15 cellular contexts compared by ENCODE assay signal in genomic region chr5:65105301-65105700, GRCh38.
DNase-seq lines count a peak whose midpoint lies in the region; ATAC-seq, FAIRE-seq and TF ChIP-seq lines count a peak whose summit lies in the region.
"Had no signal": no experiment of that assay in that cellular context is flagged by ENCODE, and none has a peak within 500 bp of the region (broad histone marks: within the 10 kb centered on the region; RNA-seq: fewer than 3 reads in every experiment).

No MANE protein-coding gene starts in this region.

- ATAC-seq in GM18907 (IDR thresholded peaks at IDR 0.05; ENCODE audit: unreplicated experiment) (peak; percentile 37), HG03342 (IDR thresholded peaks at IDR 0.05; ENCODE audit: unreplicated experiment) (peak; percentile 43), GM21737 (IDR thresholded peaks at IDR 0.05; ENCODE audit: unreplicated experiment) (no peak)
- ATAC-seq: left cardiac atrium, right lobe of liver had no signal

- H3K56ac ChIP-seq in mesendoderm (ENCODE audit: low read length), result no peak overlapping the region

- no peak overlapping the region for H3K23ac ChIP-seq in mesendoderm (ENCODE audit: low read length)

- DNase-seq in GM06990 (ENCODE audit: extremely low read depth, insufficient read length), result peak; percentile 36
- no peak for DNase-seq in mesendoderm
- DNase-seq in cortex of kidney (lab: John Stamatoyannopoulos, UW), result no peak
- DNase-seq in RCC 7860 (ENCODE audit: low spot score), result no peak
- DNase-seq in chondrocyte (ENCODE audit: low spot score), result no peak
- DNase-seq: activated T-cell treated with anti-CD3 and anti-CD28 coated beads, Interleukin-2, amount 50 U/mL, for 24 hours; GDM1; left cardiac atrium; NCI-H2107; right lobe of liver had no signal

- H4K5ac ChIP-seq in mesendoderm (ENCODE audit: low read length), result no peak overlapping the region

- H2BK15ac ChIP-seq in mesendoderm (replicated peaks; ENCODE audit: low read depth), result peak overlapping the region; percentile 41

- peaks cover 19% of the 10 kb centered on the region for H3K4me1 Mint-ChIP-seq in chondrocyte (ENCODE audit: low read depth)

- no peak overlapping the region for H3K4me2 ChIP-seq in mesendoderm (ENCODE audit: low read length)

- H3K36me3 ChIP-seq in GM06990 (ENCODE audit: control insufficient read depth, insufficient read depth, low read length) (no peaks in the 10 kb centered on the region), mesendoderm (ENCODE audit: control insufficient read depth, insufficient read depth, low read length) (no peaks in the 10 kb centered on the region)
- H3K36me3 ChIP-seq: right lobe of liver had no signal

- no peaks in the 10 kb centered on the region for H3K36me3 Mint-ChIP-seq in chondrocyte (ENCODE audit: low read depth)
- H3K36me3 Mint-ChIP-seq: brain had no signal

- H4K8ac ChIP-seq in mesendoderm (ENCODE audit: low read depth, low read length), result no peak overlapping the region

- H3K9ac ChIP-seq in mesendoderm (ENCODE audit: low read length), result no peak overlapping the region

- no peak for FAIRE-seq in RCC 7860 (lab: Jason Lieb, UNC)

- TF ChIP-seq CTCF in GM06990 (IDR thresholded peaks at IDR 0.05; ENCODE audit: insufficient read depth, low read length, poor library complexity, severe bottlenecking), result no peak
- no peak for TF ChIP-seq CTCF in chondrocyte (IDR thresholded peaks at IDR 0.05)

- H3K27ac Mint-ChIP-seq in chondrocyte (ENCODE audit: unreplicated experiment), result no peak overlapping the region
- H3K27ac Mint-ChIP-seq: activated T-cell treated with anti-CD3 and anti-CD28 coated beads, Interleukin-2, amount 50 U/mL, for 24 hours; brain had no signal

- H3K4me1 ChIP-seq in mesendoderm (ENCODE audit: control insufficient read depth, low read depth, low read length), result peaks cover 17% of the 10 kb centered on the region

- no peaks in the 10 kb centered on the region for H3K79me1 ChIP-seq in mesendoderm (ENCODE audit: low read length)

- no peak overlapping the region for H3K27ac ChIP-seq in mesendoderm (ENCODE audit: low read depth, low read length)
- H3K27ac ChIP-seq: C4-2B, right lobe of liver had no signal

- H3K4me3 ChIP-seq in GM06990 (replicated peaks; ENCODE audit: low read depth, low read length), result no peak overlapping the region
- H3K4me3 ChIP-seq in mesendoderm (ENCODE audit: low read length), result no peak overlapping the region
- H3K4me3 ChIP-seq: right lobe of liver had no signal

- no peaks in the 10 kb centered on the region for H3K79me2 ChIP-seq in mesendoderm (ENCODE audit: control insufficient read depth, insufficient read depth, low read length)

- no CpG with 5 or more reads among the region's 4 CpGs for WGBS in mesendoderm (ENCODE audit: extremely low coverage, insufficient coverage, low lambda C conversion rate)

- no peak overlapping the region for H2BK120ac ChIP-seq in mesendoderm (ENCODE audit: low read depth, low read length)

- no peaks in the 10 kb centered on the region for H3K27me3 ChIP-seq in GM06990 (replicated peaks; ENCODE audit: control insufficient read depth, insufficient read depth, low read length)
- no peaks in the 10 kb centered on the region for H3K27me3 ChIP-seq in mesendoderm (ENCODE audit: insufficient read depth, low read length, poor library complexity)
- H3K27me3 ChIP-seq: right lobe of liver had no signal

- no peak overlapping the region for H2BK5ac ChIP-seq in mesendoderm (ENCODE audit: low read length)

- no peaks in the 10 kb centered on the region for H3K27me3 Mint-ChIP-seq in chondrocyte (ENCODE audit: low read depth)
- H3K27me3 Mint-ChIP-seq: activated T-cell treated with anti-CD3 and anti-CD28 coated beads, Interleukin-2, amount 50 U/mL, for 24 hours had no signal

- H3K4ac ChIP-seq in mesendoderm (ENCODE audit: low read depth, low read length), result no peak overlapping the region

- H3K4me3 Mint-ChIP-seq in chondrocyte (ENCODE audit: unreplicated experiment), result no peak overlapping the region
- H3K4me3 Mint-ChIP-seq: activated T-cell treated with anti-CD3 and anti-CD28 coated beads, Interleukin-2, amount 50 U/mL, for 24 hours had no signal

- no peaks in the 10 kb centered on the region for H3K9me3 Mint-ChIP-seq in chondrocyte (ENCODE audit: low read depth)
- H3K9me3 Mint-ChIP-seq: activated T-cell treated with anti-CD3 and anti-CD28 coated beads, Interleukin-2, amount 50 U/mL, for 24 hours had no signal

- no peak overlapping the region for H3K18ac ChIP-seq in mesendoderm (ENCODE audit: low read length)

- no peak overlapping the region for H2AK5ac ChIP-seq in mesendoderm (ENCODE audit: low read length)
